18 cellular contexts compared by ENCODE assay signal in genomic region chr5:13708432-13708831, GRCh38.
"Had no signal": no experiment of that assay in that cellular context is flagged by ENCODE, and none has a peak within 500 bp of the region (broad histone marks: within the 10 kb centered on the region; RNA-seq: fewer than 3 reads in every experiment).

No MANE protein-coding gene starts in this region.

- H3K27me3 ChIP-seq: body of pancreas, cardiac muscle cell, foreskin keratinocyte, right atrium auricular region, tibial artery had no signal

- H3K27ac ChIP-seq: body of pancreas, cardiac muscle cell, foreskin keratinocyte, lower lobe of right lung, right atrium auricular region, tibial artery had no signal

- H3K4me1 ChIP-seq: body of pancreas, foreskin keratinocyte, lower lobe of right lung, right atrium auricular region, tibial artery had no signal

- DNase-seq: activated CD4-positive, alpha-beta T cell treated with anti-CD3 and anti-CD28 coated beads for 4 hours; activated CD4-positive, alpha-beta T cell treated with anti-CD3 and anti-CD28 coated beads, Interleukin-2, amount 50 U/mL, for 48 hours; activated CD4-positive, CD25-positive, alpha-beta regulatory T cell; activated effector memory CD4-positive, alpha-beta T cell treated with Interleukin-2 at 50 U/mL for 16 hours; activated naive CD4-positive, alpha-beta T cell treated with anti-CD3 and anti-CD28 coated beads for 36 hours; activated T-cell treated with anti-CD3 and anti-CD28 coated beads, Interleukin-2, amount 50 U/mL, for 72 hours; amygdala; body of pancreas; effector CD4-positive, alpha-beta T cell; foreskin keratinocyte; kidney; lower lobe of right lung; naive thymus-derived CD8-positive, alpha-beta T cell; stimulated activated CD4-positive, alpha-beta T cell treated with anti-CD3 and anti-CD28 coated beads, Interleukin-12 subunit alpha, Interleukin-12 subunit beta, amount 100 ng/mL, for 4 hours; stimulated activated CD4-positive, alpha-beta T cell treated with anti-CD3 and anti-CD28 coated beads, Interleukin-4, amount 100 ng/mL, for 4 hours; tibial artery had no signal

- H3K9me3 ChIP-seq: body of pancreas, lower lobe of right lung, right atrium auricular region, tibial artery had no signal

- H3K4me3 ChIP-seq: body of pancreas, cardiac muscle cell, lower lobe of right lung, right atrium auricular region, tibial artery had no signal

- H3K36me3 ChIP-seq: cardiac muscle cell, lower lobe of right lung, right atrium auricular region, tibial artery had no signal
